In genomic region chr17:42122371-42123303, GRCh38 we compare ENCODE assay signal across 9 cellular contexts. TPM values are rescaled to one million over a fixed set of nuclear protein-coding genes. Genes with fewer than 3 reads are reported as not detected.
DNase-seq lines count a peak whose midpoint lies in the region; ATAC-seq, FAIRE-seq and TF ChIP-seq lines count a peak whose summit lies in the region.
"Had no signal": no experiment of that assay in that cellular context is flagged by ENCODE, and none has a peak within 500 bp of the region (broad histone marks: within the 10 kb centered on the region; RNA-seq: fewer than 3 reads in every experiment).

Gene HSPB9 (plus strand): TSS chr17:42122804. CDS start chr17:42122851, 47 bp downstream.

- H3K27ac ChIP-seq in HUES6 (ENCODE audit: low read depth, low read length) (no peak within 1 kb of the TSS), SK-N-MC (peak within 1 kb of the TSS; percentile 54; the same call in 1 of the 2 replicates)

- H3K4me3 ChIP-seq in HUES6 (ENCODE audit: low read depth, low read length) = peak within 1 kb of the TSS; percentile 51
- peak within 1 kb of the TSS; percentile 88 for H3K4me3 ChIP-seq in SK-N-MC

- no peaks in the 10 kb centered on the region for H3K27me3 ChIP-seq in HUES6 (ENCODE audit: control insufficient read depth, insufficient read depth, low read length)

- no peak for DNase-seq in SK-N-MC (ENCODE audit: low read depth, low spot score)
- peak; percentile 73 for DNase-seq in left ventricle myocardium superior
- DNase-seq in retina = peak; percentile 79
- no peak for DNase-seq in germinal center (ENCODE audit: low spot score)
- DNase-seq in H4 (ENCODE audit: low spot score) = no peak
- DNase-seq in foreskin melanocyte = no peak
- no peak for DNase-seq in D721Med (ENCODE audit: insufficient read length, low spot score)

- H3K4me1 ChIP-seq in HUES6 (ENCODE audit: control insufficient read depth, insufficient read depth, low read length) = peaks cover 19% of the 10 kb centered on the region

- H3K9ac ChIP-seq in HUES6 (ENCODE audit: low read length) = peak within 1 kb of the TSS; percentile 23
- H3K9ac ChIP-seq in SK-N-MC (ENCODE audit: insufficient read length) = no peak within 1 kb of the TSS

- intact Hi-C loops in left ventricle myocardium superior (cut with micrococcal nuclease) = no loop called here

- H3K36me3 ChIP-seq in HUES6 (ENCODE audit: control insufficient read depth, insufficient read depth, low read length) (peaks cover 45% of the 10 kb centered on the region), SK-N-MC (ENCODE audit: insufficient read depth, low read length) (peaks cover 33% of the 10 kb centered on the region)

- H3K9me3 ChIP-seq in HUES6 (ENCODE audit: control insufficient read depth, insufficient read depth, low read depth, low read length) = no peaks in the 10 kb centered on the region
- H3K9me3 ChIP-seq in SK-N-MC (ENCODE audit: low read depth, low read length) = no peaks in the 10 kb centered on the region

- peak; percentile 46 for ATAC-seq in left ventricle myocardium superior

- FAIRE-seq in D721Med (lab: Jason Lieb, UNC) = no peak

- no peak for TF ChIP-seq CTCF in D721Med (IDR thresholded peaks at IDR 0.05; ENCODE audit: insufficient read depth, missing control alignments)

RNA-seq across cellular contexts. Expression of gene HSPB9, which starts in this region (rescaled TPM):
- total RNA-seq in left ventricle myocardium superior = 0.12 TPM
- total RNA-seq in H4 (2014; rRNA removed; shearing (Covaris generic)) = not detected in 2 replicates
- total RNA-seq: SK-MEL-5 had no signal

Comparison
In these comparisons a context has a peak if more than half of its experiments do, and no peak if none do; other contexts are left out.
1. Peak in DNase-seq and ATAC-seq in left ventricle myocardium superior; RNA of the gene not detected or under 1 TPM.